ENCODE assay signal across 16 cellular contexts in genomic region chrX:109487640-109488039, GRCh38. TPM values are rescaled to one million over a fixed set of nuclear protein-coding genes. Genes with fewer than 3 reads are reported as not detected.
A peak's percentile ranks its signal among the peaks of the same experiment; 100 is the strongest.
DNase-seq lines count a peak whose midpoint lies in the region; ATAC-seq and TF ChIP-seq lines count a peak whose summit lies in the region.
"Had no signal": no experiment of that assay in that cellular context is flagged by ENCODE, and none has a peak within 500 bp of the region (broad histone marks: within the 10 kb centered on the region; RNA-seq: fewer than 3 reads in every experiment).

No MANE protein-coding gene starts in this region.

- intact Hi-C loops in left ventricle myocardium superior (cut with micrococcal nuclease), result loop anchor here (5.0 kb wide), 1 partner anchor 145 kb away; no protein-coding TSS in a partner anchor

- DNase-seq in NAMALWA (ENCODE audit: low spot score), result peak; percentile 76
- peak; percentile 3 for DNase-seq in fibroblast of peridontal ligament (ENCODE audit: extremely low read depth)
- DNase-seq in left ventricle myocardium superior, result no peak
- DNase-seq in erythroblast (lab: John Stamatoyannopoulos, UW), result no peak
- no peak for DNase-seq in NCI-H1048 (lab: John Stamatoyannopoulos, UW)
- no peak for DNase-seq in HEK293T (ENCODE audit: extremely low spot score)
- DNase-seq: activated CD4-positive, alpha-beta T cell treated with anti-CD3 and anti-CD28 coated beads, Interleukin-2, amount 10 ng/mL, durations not matched to agents 7 days and 5 days; activated T-cell treated with anti-CD3 and anti-CD28 coated beads, Interleukin-2, amount 50 U/mL, for 4 hours; caudate nucleus; effector memory CD8-positive, alpha-beta T cell; NCI-H510A; stimulated activated CD4-positive, alpha-beta T cell treated with anti-CD3 and anti-CD28 coated beads, Interleukin-12 subunit alpha, Interleukin-12 subunit beta, amount 100 ng/mL, for 4 hours; stomach had no signal

- POLR2A ChIA-PET in HEK293T (lab: Yijun Ruan, JAX), result no interaction called here

- TF ChIP-seq POLR2A in erythroblast (IDR thresholded peaks at IDR 0.05; ENCODE audit: low read length), result no peak

- ATAC-seq in GM18511 (IDR thresholded peaks at IDR 0.05; ENCODE audit: unreplicated experiment) (peak; percentile 62), HG02610 (IDR thresholded peaks at IDR 0.05; ENCODE audit: unreplicated experiment) (peak; percentile 44), left ventricle myocardium superior (no peak)
- ATAC-seq: activated T-cell treated with anti-CD3 and anti-CD28 coated beads, Interleukin-2, amount 50 U/mL, for 4 hours; effector memory CD8-positive, alpha-beta T cell had no signal

- CTCF ChIA-PET in HEK293T (lab: Yijun Ruan, JAX), result interaction anchor here (4.3 kb wide), 1 partner anchor 146 kb away, joined by 63 read pairs; no protein-coding TSS in a partner anchor

TF ChIP-seq in HEK293T, 16 proteins besides CTCF, POLR2A, EP300 and RAD21:
- no peak for TF ChIP-seq BHLHE40 (IDR thresholded peaks at IDR 0.05; ENCODE audit: borderline replicate concordance)
TF ChIP-seq in HEK293T: peak in this region for 0.

RNA-seq across cellular contexts. Expression of gene GUCY2F, which starts 5.8 kb away (rescaled TPM):
- not detected for total RNA-seq in left ventricle myocardium superior
- total RNA-seq: activated CD4-positive, alpha-beta T cell treated with anti-CD3 and anti-CD28 coated beads, Interleukin-2, amount 10 ng/mL, durations not matched to agents 7 days and 5 days; activated T-cell treated with anti-CD3 and anti-CD28 coated beads, Interleukin-2, amount 50 U/mL, for 4 hours; lower leg skin; stomach had no signal

RNA-seq across cellular contexts. Expression of gene NXT2, which starts 49.0 kb away (rescaled TPM):
- total RNA-seq in left ventricle myocardium superior, result 1.5 TPM

Comparison
In these comparisons a context has a peak if more than half of its experiments do, and no peak if none do; other contexts are left out.
1. DNase-seq: peak in NAMALWA (single experiment) and fibroblast of peridontal ligament (single experiment); none in left ventricle myocardium superior (single experiment), erythroblast (0 of 2), NCI-H1048 (single experiment) and HEK293T (single experiment).